ENCODE assay signal across 8 cellular contexts in the genomic region with DNA sequence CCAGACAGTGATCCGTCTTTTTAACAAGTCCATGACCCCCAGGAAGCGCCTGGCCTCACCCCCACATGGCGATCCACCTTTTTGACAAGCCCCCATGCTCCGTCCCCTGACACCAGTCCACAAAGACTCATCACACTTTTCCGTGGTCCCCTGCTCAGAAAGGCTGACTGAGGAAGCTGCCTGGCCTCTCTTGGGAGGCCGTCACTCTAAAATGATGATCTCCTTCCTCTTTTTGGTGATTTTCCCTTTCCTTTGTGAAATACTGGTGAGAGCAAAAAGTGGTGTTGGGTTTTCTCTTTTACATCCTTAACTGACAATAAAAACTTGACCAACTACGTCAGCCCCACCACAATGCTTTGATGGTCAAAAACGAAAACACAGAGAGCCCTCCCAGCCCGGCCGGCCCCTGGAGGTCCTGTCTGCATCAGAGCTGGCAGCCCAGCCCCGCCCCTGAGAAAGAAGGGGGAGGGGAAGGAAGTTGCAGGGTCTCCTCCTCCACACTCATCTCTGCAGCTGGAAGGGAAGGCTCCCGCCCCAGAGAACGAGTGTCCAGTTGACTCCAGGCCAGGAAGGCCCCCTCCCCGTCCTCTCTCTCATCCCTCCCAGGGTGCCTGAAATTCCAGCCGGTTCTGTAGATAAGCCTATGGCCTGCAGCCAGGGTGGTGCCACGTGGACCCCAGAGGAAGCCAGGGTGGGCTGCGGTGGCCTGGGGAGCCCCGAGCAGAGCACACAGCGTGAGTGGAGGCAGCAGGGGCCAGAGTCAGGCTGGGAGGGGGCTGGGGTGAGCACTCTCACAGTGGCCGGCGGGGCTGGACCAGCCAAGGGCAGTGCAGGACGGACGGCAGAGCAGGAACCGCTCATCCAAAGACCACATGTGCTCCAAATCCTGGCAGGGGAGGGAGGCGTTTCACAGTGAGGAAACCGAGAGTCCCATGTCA. TPM values are rescaled to one million over a fixed set of nuclear protein-coding genes. Genes with fewer than 3 reads are reported as not detected.
A peak's percentile ranks its signal among the peaks of the same experiment; 100 is the strongest.
DNase-seq lines count a peak whose midpoint lies in the region; ATAC-seq and TF ChIP-seq lines count a peak whose summit lies in the region.

No MANE protein-coding gene starts in this region.

- no peak for TF ChIP-seq CTCF in stomach (IDR thresholded peaks at IDR 0.05)

- no peak for TF ChIP-seq EP300 in stomach (IDR thresholded peaks at IDR 0.05)

- peak overlapping the region; percentile 96 for H3K27ac ChIP-seq in BLaER1
- peak overlapping the region; percentile 58 for H3K27ac ChIP-seq in angular gyrus (ENCODE audit: low read depth, low read length)
- H3K27ac ChIP-seq in stomach: peak overlapping the region; percentile 27 to 92 (median 89)

- intact Hi-C loops in stomach (cut with DNase I; ENCODE audit: low total_unique reads): no loop called here

- peak overlapping the region; percentile 100 for H3K4me2 ChIP-seq in BLaER1

- 32 to 46% (median 42%) methylated on average over 25 to 26 of the region's 26 CpGs for WGBS in stomach, 5 donors

- peak; percentile 88 for DNase-seq in iris pigment epithelial cell (ENCODE audit: low read depth)
- DNase-seq in stomach: peak; percentile 47
- DNase-seq in NCI-H1092 (lab: John Stamatoyannopoulos, UW): no peak
- no peak for DNase-seq in NCI-H524 treated with DMSO at 0.1 percent for 48 hours (lab: John Stamatoyannopoulos, UW)

- H4K20me1 ChIP-seq in BLaER1: peaks cover 37% of the 10 kb centered on the region

- H3K27me3 ChIP-seq in BLaER1 (no peaks in the 10 kb centered on the region), stomach (no peaks in the 10 kb centered on the region)

- peaks cover 99% of the 10 kb centered on the region for H3K4me1 ChIP-seq in BLaER1
- H3K4me1 ChIP-seq in stomach: peaks cover 63 to 93% (median 79%) of the 10 kb centered on the region in 4 donors

- no peak for TF ChIP-seq POLR2A in stomach (IDR thresholded peaks at IDR 0.05)

- peak; percentile 47 for ATAC-seq in GM21360 (IDR thresholded peaks at IDR 0.05; ENCODE audit: unreplicated experiment)
- peak; percentile 45 for ATAC-seq in HG03558 (IDR thresholded peaks at IDR 0.05; ENCODE audit: extremely low read depth, unreplicated experiment)

- peak overlapping the region; percentile 88 for H3K9ac ChIP-seq in BLaER1

- H3K36me3 ChIP-seq in BLaER1 (peaks cover 12% of the 10 kb centered on the region; the same call in 1 of the 2 replicates), stomach (no peaks in the 10 kb centered on the region)

- H3K9me3 ChIP-seq in BLaER1 (no peaks in the 10 kb centered on the region), stomach (no peaks in the 10 kb centered on the region)

- H3K4me3 ChIP-seq in BLaER1 (peak overlapping the region; percentile 68), stomach (peak overlapping the region in 3 of 4 donors; percentile 5 to 24 (median 14))

RNA-seq across cellular contexts. Expression of a gene that starts 19.9 kb away (rescaled TPM):
- 100 to 1,000 TPM in 1 of 5 donors, 10 to 100 TPM in 4; 39.1 to 175 (median 45.1) TPM for total RNA-seq in stomach
- 10 to 100 TPM; 47.8 to 49.6 (median 47.8) TPM for polyA plus RNA-seq in stomach

Comparison
In these comparisons a context has a peak if more than half of its experiments do, and no peak if none do; other contexts are left out.
1. DNase-seq: peak in iris pigment epithelial cell (single experiment) and stomach (single experiment); none in NCI-H1092 (single experiment) and NCI-H524 treated with DMSO at 0.1 percent for 48 hours (single experiment).
2. Peak in every context shown above with its lines, with median percentiles within 50 percentile points of each other: H3K27ac ChIP-seq.